19 cellular contexts compared by ENCODE assay signal in genomic region chr12:132164426-132164825, GRCh38.
"Had no signal": no experiment of that assay in that cellular context is flagged by ENCODE, and none has a peak within 500 bp of the region (broad histone marks: within the 10 kb centered on the region; RNA-seq: fewer than 3 reads in every experiment).

No MANE protein-coding gene starts in this region.

- DNase-seq: cortex of kidney; effector CD8-positive, alpha-beta T cell; hippocampal formation; left colon; mesendoderm; naive B cell; sigmoid colon; stimulated activated CD4-positive, alpha-beta T cell treated with anti-CD3 and anti-CD28 coated beads, Interleukin-2, amount 100 ng/mL, for 24 hours; stimulated activated CD4-positive, alpha-beta T cell treated with anti-CD3 and anti-CD28 coated beads, Interleukin-4, amount 100 ng/mL, for 4 hours; stimulated activated naive CD4-positive, alpha-beta T cell treated with Interleukin-2 at 50 U/mL for 16 hours; trophoblast cell had no signal

- ATAC-seq: esophagus mucosa, left colon, left ventricle myocardium superior had no signal

- H3K27ac ChIP-seq: dorsolateral prefrontal cortex, heart left ventricle, neutrophil, right atrium auricular region, sigmoid colon, skin epidermis had no signal

- H3K36me3 ChIP-seq: heart left ventricle, neutrophil, right atrium auricular region, sigmoid colon had no signal

- H3K27me3 ChIP-seq: right atrium auricular region had no signal

- H3K4me1 ChIP-seq: right atrium auricular region had no signal

- H3K9me3 ChIP-seq: heart left ventricle, neutrophil, right atrium auricular region, sigmoid colon had no signal

- H3K4me3 ChIP-seq: dorsolateral prefrontal cortex, heart left ventricle, lung, right atrium auricular region, sigmoid colon, skin epidermis had no signal
